23 cellular contexts compared by ENCODE assay signal in genomic region chr2:216617159-216617815, GRCh38. TPM values are rescaled to one million over a fixed set of nuclear protein-coding genes. Genes with fewer than 3 reads are reported as not detected.
A peak's percentile ranks its signal among the peaks of the same experiment; 100 is the strongest.
DNase-seq lines count a peak whose midpoint lies in the region; ATAC-seq and TF ChIP-seq lines count a peak whose summit lies in the region.
"Had no signal": no experiment of that assay in that cellular context is flagged by ENCODE, and none has a peak within 500 bp of the region (broad histone marks: within the 10 kb centered on the region; RNA-seq: fewer than 3 reads in every experiment).

No MANE protein-coding gene starts in this region.

- TF ChIP-seq CTCF in cardiac muscle cell (IDR thresholded peaks at IDR 0.05; ENCODE audit: low read depth, low read length) (no peak), right lobe of liver (IDR thresholded peaks at IDR 0.05) (no peak), tibial artery (IDR thresholded peaks at IDR 0.05) (no peak), adrenal gland (IDR thresholded peaks at IDR 0.05) (no peak)

- peak in 1 of 2 donors; percentile 18 for DNase-seq in cardiac muscle cell (ENCODE audit: low read depth in 1 of 2, low spot score in 1 of 2)
- DNase-seq in cardiac septum (ENCODE audit: low spot score), result no peak
- DNase-seq in SK-N-MC (ENCODE audit: low read depth, low spot score), result no peak
- DNase-seq in right lobe of liver, result no peak
- no peak for DNase-seq in tibial artery
- DNase-seq in hypothalamus (lab: John Stamatoyannopoulos, UW), result no peak
- no peak for DNase-seq in adrenal gland
- no peak for DNase-seq in A172 (ENCODE audit: low spot score)
- DNase-seq: 8988T; BE2C; Caco-2; CD4-positive, alpha-beta memory T cell; GOT3; KG1; NCI-H1105 treated with DMSO at 0.1 percent for 48 hours; NCI-H1694; NCI-H2081; NCI-H446; NCI-H526; Peyer's patch; SJCRH30; T-helper 1 cell had no signal

- H3K4me3 ChIP-seq in cardiac muscle cell (no peak overlapping the region), SK-N-MC (no peak overlapping the region), right lobe of liver (no peak overlapping the region), tibial artery (no peak overlapping the region), adrenal gland (no peak overlapping the region)
- H3K4me3 ChIP-seq: Peyer's patch, SJCRH30 had no signal

- no peak overlapping the region for H3K9ac ChIP-seq in SK-N-MC (ENCODE audit: insufficient read length)

- H3K27me3 ChIP-seq in cardiac muscle cell (no peaks in the 10 kb centered on the region), right lobe of liver (no peaks in the 10 kb centered on the region), tibial artery (no peaks in the 10 kb centered on the region), adrenal gland (no peaks in the 10 kb centered on the region)
- H3K27me3 ChIP-seq: BE2C, Peyer's patch, SJCRH30 had no signal

- ATAC-seq in right lobe of liver, result no peak

- H3K4me1 ChIP-seq in cardiac muscle cell (ENCODE audit: low read depth) (peaks cover 17% of the 10 kb centered on the region), right lobe of liver (peaks cover 0 to 47% (median 10%) of the 10 kb centered on the region in 4 donors), tibial artery (peaks cover 0 to 37% (median 17%) of the 10 kb centered on the region in 4 donors), adrenal gland (replicated peaks in 1 of 2) (no peaks in the 10 kb centered on the region)
- H3K4me1 ChIP-seq: Peyer's patch had no signal

- H3K36me3 ChIP-seq in cardiac muscle cell (no peaks in the 10 kb centered on the region), SK-N-MC (ENCODE audit: insufficient read depth, low read length) (no peaks in the 10 kb centered on the region), right lobe of liver (no peaks in the 10 kb centered on the region), tibial artery (no peaks in the 10 kb centered on the region), adrenal gland (replicated peaks in 1 of 2) (no peaks in the 10 kb centered on the region)
- H3K36me3 ChIP-seq: BE2C, Peyer's patch, SJCRH30 had no signal

- peak overlapping the region; percentile 48 for H3K27ac ChIP-seq in cardiac muscle cell
- H3K27ac ChIP-seq in SK-N-MC, result 0 out of 2 replicates have a peak overlapping the region, but pooled peaks have one; percentile 26
- H3K27ac ChIP-seq in right lobe of liver, result peak overlapping the region in 2 of 3 donors; percentile 96
- H3K27ac ChIP-seq in tibial artery, result no peak overlapping the region
- no peak overlapping the region for H3K27ac ChIP-seq in adrenal gland
- H3K27ac ChIP-seq: HL-60, Peyer's patch, SJCRH30 had no signal

- no peaks in the 10 kb centered on the region for H3K9me3 ChIP-seq in cardiac muscle cell (ENCODE audit: low read depth)
- H3K9me3 ChIP-seq in SK-N-MC (ENCODE audit: low read depth, low read length), result no peaks in the 10 kb centered on the region
- no peaks in the 10 kb centered on the region for H3K9me3 ChIP-seq in right lobe of liver
- no peaks in the 10 kb centered on the region for H3K9me3 ChIP-seq in tibial artery
- no peaks in the 10 kb centered on the region for H3K9me3 ChIP-seq in adrenal gland (replicated peaks in 1 of 3)
- H3K9me3 ChIP-seq: BE2C, Caco-2, Peyer's patch, SJCRH30 had no signal

- no peak for TF ChIP-seq POLR2A in right lobe of liver (IDR thresholded peaks at IDR 0.05)
- TF ChIP-seq POLR2A in adrenal gland (IDR thresholded peaks at IDR 0.05), result no peak

- intact Hi-C loops in cardiac septum (cut with DNase I), result no loop called here
- intact Hi-C loops in right lobe of liver (cut with DNase I), result loop anchor here in 1 of 2 donors (5.0 kb wide), 1 partner anchor 45 kb away; no protein-coding TSS in a partner anchor
- intact Hi-C loops in tibial artery (cut with DNase I; ENCODE audit: low total_unique reads), result loop anchor here (5.0 kb wide), 1 partner anchor 35 kb away; no protein-coding TSS in a partner anchor
- intact Hi-C loops in adrenal gland (cut with DNase I), result no loop called here

- 93% methylated on average over 5 of the region's 13 CpGs for WGBS in right lobe of liver (ENCODE audit: insufficient coverage, low coverage, low lambda C conversion rate, missing lambda C conversion rate)
- 87 to 94% (median 90%) methylated on average over 13 of the region's 13 CpGs for WGBS in adrenal gland, 4 donors

RNA-seq across cellular contexts. Expression of gene IGFBP2, which starts 15.9 kb away (rescaled TPM):
- total RNA-seq in cardiac muscle cell (402 and 451 TPM in 2 replicates), cardiac septum (785 TPM), right lobe of liver (1,000 to 10,000 TPM in 2 of 6 experiments, 100 to 1,000 TPM in 4; 276 to 1,091 (median 406) TPM), adrenal gland (100 to 1,000 TPM in 3 of 8 donors, 10 to 100 TPM in 5; 35.6 to 253 (median 84.8) TPM)
- polyA plus RNA-seq in cardiac muscle cell (476 and 569 TPM in 2 replicates), adrenal gland (10 to 100 TPM; 14.8 to 76.6 (median 62.7) TPM)
- 42.8 and 56.6 TPM in 2 replicates for total RNA-seq in A172 (2014; rRNA removed; shearing (Covaris generic))
- total RNA-seq: CD4-positive, alpha-beta memory T cell had no signal
- polyA plus RNA-seq: CD4-positive, alpha-beta memory T cell had no signal

Comparison
In these comparisons a context has a peak if more than half of its experiments do, and no peak if none do; other contexts are left out.
1. H3K27ac ChIP-seq: peak in cardiac muscle cell (single experiment), SK-N-MC (single experiment) and right lobe of liver (2 of 3); none in tibial artery (0 of 2) and adrenal gland (0 of 5).